8 cellular contexts compared by ENCODE assay signal in the genomic region with DNA sequence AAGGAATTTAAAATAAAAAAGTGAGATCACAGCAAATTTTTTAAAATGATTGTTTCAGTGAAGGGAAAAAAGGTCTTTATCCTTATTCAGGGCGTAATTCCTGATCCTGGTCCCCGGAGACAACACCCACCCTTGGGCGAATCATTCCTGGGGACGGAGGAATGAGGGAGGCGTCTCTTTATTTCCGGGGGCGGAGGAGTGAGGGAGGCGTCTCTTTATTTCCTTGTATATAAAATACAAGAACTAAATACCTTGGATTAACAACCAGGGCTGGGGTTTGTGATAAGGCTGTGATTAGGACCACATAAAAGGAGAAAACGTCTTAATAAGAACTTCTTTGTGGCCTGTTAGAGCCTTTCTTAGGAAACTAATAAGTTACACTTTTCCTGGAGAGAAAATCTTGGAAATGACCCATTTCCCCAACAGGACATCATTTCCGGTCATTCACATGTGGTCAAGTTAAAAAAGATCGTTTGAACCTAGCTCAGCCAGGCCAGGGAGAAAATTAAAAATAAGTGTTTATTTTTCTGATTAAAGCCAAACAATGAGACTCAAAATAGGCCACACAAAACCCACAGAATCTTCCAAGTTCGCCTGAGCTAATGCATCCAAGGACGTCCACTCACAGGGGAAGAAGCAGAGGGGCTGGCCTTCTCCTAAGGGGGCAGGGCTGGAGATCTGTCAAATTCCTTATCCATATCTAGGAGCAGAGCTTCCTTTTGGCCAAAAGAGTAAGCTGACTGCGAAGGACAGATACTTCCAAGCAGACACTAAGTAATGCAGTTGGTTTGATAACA.
DNase-seq lines count a peak whose midpoint lies in the region; ATAC-seq and TF ChIP-seq lines count a peak whose summit lies in the region.
"Had no signal": no experiment of that assay in that cellular context is flagged by ENCODE, and none has a peak within 500 bp of the region (broad histone marks: within the 10 kb centered on the region; RNA-seq: fewer than 3 reads in every experiment).

No MANE protein-coding gene starts in this region.

- peaks cover 64% of the 10 kb centered on the region for H3K4me1 Mint-ChIP-seq in mesothelial cell of epicardium

- peak overlapping the region; percentile 29 for H3K4me3 Mint-ChIP-seq in mesothelial cell of epicardium
- H3K4me3 Mint-ChIP-seq: activated naive CD8-positive, alpha-beta T cell had no signal

- no peak for TF ChIP-seq CTCF in mesothelial cell of epicardium (IDR thresholded peaks at IDR 0.05; ENCODE audit: unreplicated experiment)

- DNase-seq in RPMI7951 (ENCODE audit: low read depth) (peak; percentile 10), epidermal melanocyte (ENCODE audit: insufficient read length, low spot score) (peak; percentile 40), mesothelial cell of epicardium (ENCODE audit: low spot score in 2 of 2, unreplicated experiment in 2 of 2) (no peak)

- no peaks in the 10 kb centered on the region for H3K36me3 ChIP-seq in urinary bladder (ENCODE audit: insufficient read depth)

- H3K4me3 ChIP-seq in urinary bladder (ENCODE audit: low read depth, low read length), result no peak overlapping the region

- no peak for ATAC-seq in HG03159 (IDR thresholded peaks at IDR 0.05; ENCODE audit: unreplicated experiment)
- no peak for ATAC-seq in HG03045 (IDR thresholded peaks at IDR 0.05; ENCODE audit: unreplicated experiment)
- ATAC-seq in HG03354 (IDR thresholded peaks at IDR 0.05; ENCODE audit: poor library complexity, severe bottlenecking, unreplicated experiment), result no peak

- H3K9me3 Mint-ChIP-seq in mesothelial cell of epicardium, result no peaks in the 10 kb centered on the region

- peaks cover 2% of the 10 kb centered on the region for H3K4me1 ChIP-seq in urinary bladder (ENCODE audit: insufficient read depth)

- peak overlapping the region; percentile 51 for H3K27ac ChIP-seq in urinary bladder (ENCODE audit: low read depth)

- H3K27ac Mint-ChIP-seq in mesothelial cell of epicardium, result peak overlapping the region; percentile 97

- WGBS in urinary bladder, result 17% methylated on average over 14 of the region's 14 CpGs

- no peaks in the 10 kb centered on the region for H3K27me3 Mint-ChIP-seq in mesothelial cell of epicardium (ENCODE audit: low read depth)

- H3K36me3 Mint-ChIP-seq in mesothelial cell of epicardium, result peaks cover 6% of the 10 kb centered on the region
- H3K36me3 Mint-ChIP-seq: activated naive CD8-positive, alpha-beta T cell had no signal

Comparison
In these comparisons a context has a peak if more than half of its experiments do, and no peak if none do; other contexts are left out.
1. DNase-seq: peak in RPMI7951 (single experiment) and epidermal melanocyte (single experiment); none in mesothelial cell of epicardium (0 of 2).